26 cellular contexts compared by ENCODE assay signal in the genomic region with DNA sequence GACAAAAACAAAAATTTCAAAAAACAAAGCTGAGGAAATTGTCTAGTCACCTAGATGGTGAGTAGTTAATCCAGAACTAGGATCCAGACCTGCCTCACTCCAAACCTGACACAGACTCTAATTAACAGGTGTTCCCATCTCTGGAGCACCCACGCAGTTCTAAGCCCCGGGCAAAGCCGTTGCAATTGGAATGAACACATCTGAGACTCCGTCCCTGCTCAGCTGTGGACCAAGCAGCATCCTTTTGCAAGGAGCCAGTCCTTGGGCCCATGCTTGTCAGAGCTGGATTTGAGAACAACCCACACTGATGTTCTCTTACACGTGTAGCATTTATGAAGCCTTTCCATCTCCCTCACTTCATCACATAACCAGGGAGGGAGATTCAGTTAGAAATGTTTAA. TPM values are rescaled to one million over a fixed set of nuclear protein-coding genes. Genes with fewer than 3 reads are reported as not detected.
DNase-seq lines count a peak whose midpoint lies in the region; ATAC-seq and TF ChIP-seq lines count a peak whose summit lies in the region.
"Had no signal": no experiment of that assay in that cellular context is flagged by ENCODE, and none has a peak within 500 bp of the region (broad histone marks: within the 10 kb centered on the region; RNA-seq: fewer than 3 reads in every experiment).

No MANE protein-coding gene starts in this region.

- no peaks in the 10 kb centered on the region for H3K9me3 Mint-ChIP-seq in osteocyte (ENCODE audit: unreplicated experiment)
- H3K9me3 Mint-ChIP-seq: naive thymus-derived CD8-positive, alpha-beta T cell; stimulated activated memory B cell treated with anti-CD40 and anti-IgM and Interleukin-4, amounts not matched to agents 10 μg/mL and 1 μg/mL and 100 μg/mL, for 72 hours had no signal

- H3K4me1 ChIP-seq in SK-N-SH (ENCODE audit: control insufficient read depth in 1 of 2, insufficient read depth in 2 of 2, low read depth in 1 of 2, low read length in 1 of 2) (peaks cover 0 to 40% of the 10 kb centered on the region in 2 experiments; a peak in 2 of 4 replicates), tibial artery (peaks cover 0 to 100% (median 68%) of the 10 kb centered on the region in 4 donors), mammary epithelial cell (ENCODE audit: insufficient read depth, low read length) (no peaks in the 10 kb centered on the region)
- H3K4me1 ChIP-seq: pancreas had no signal

- H3K4me3 Mint-ChIP-seq in osteocyte (ENCODE audit: unreplicated experiment), result no peak overlapping the region
- H3K4me3 Mint-ChIP-seq: CD4-positive, alpha-beta memory T cell; naive thymus-derived CD8-positive, alpha-beta T cell; stimulated activated memory B cell treated with anti-CD40 and anti-IgM and Interleukin-4, amounts not matched to agents 10 μg/mL and 1 μg/mL and 100 μg/mL, for 72 hours had no signal

- H3K79me2 ChIP-seq in SK-N-SH (ENCODE audit: insufficient read depth) (no peaks in the 10 kb centered on the region), mammary epithelial cell (ENCODE audit: insufficient read depth, low read length) (no peaks in the 10 kb centered on the region)

- CTCF ChIA-PET in SK-N-SH (lab: Yijun Ruan, JAX), result interaction anchor here (1.1 to 2.2 kb wide), 4 partner anchors 41 to 114 kb away, joined by 3 to 15 read pairs (median 5); no protein-coding TSS in a partner anchor
- CTCF ChIA-PET in mammary epithelial cell (lab: Charles Lee; ENCODE audit: low non-redundant PET), result no interaction called here

- H3K9me3 ChIP-seq in SK-N-SH (no peaks in the 10 kb centered on the region), tibial artery (no peaks in the 10 kb centered on the region), mammary epithelial cell (replicated peaks; ENCODE audit: insufficient read depth, low read length) (no peaks in the 10 kb centered on the region)
- H3K9me3 ChIP-seq: adrenal gland, pancreas had no signal

- H3F3A ChIP-seq in SK-N-SH (replicated peaks; ENCODE audit: insufficient read depth), result no peaks in the 10 kb centered on the region

- TF ChIP-seq EP300 in SK-N-SH (IDR thresholded peaks at IDR 0.05; ENCODE audit: borderline replicate concordance in 1 of 2, low read depth in 1 of 2, low read length in 1 of 2), result no peak

- H3K36me3 ChIP-seq in SK-N-SH (replicated peaks in 1 of 2; ENCODE audit: control insufficient read depth in 1 of 2, insufficient read depth in 2 of 2, low read length in 1 of 2), result peaks cover 0 to 32% of the 10 kb centered on the region in 2 experiments
- H3K36me3 ChIP-seq in tibial artery, result peaks cover 11 to 44% (median 18%) of the 10 kb centered on the region in 3 donors
- no peaks in the 10 kb centered on the region for H3K36me3 ChIP-seq in mammary epithelial cell (ENCODE audit: insufficient read depth, low read length)
- H3K36me3 ChIP-seq: adrenal gland had no signal

- WGBS in SK-N-SH (ENCODE audit: low lambda C conversion rate), result 85% methylated on average over 5 of the region's 5 CpGs
- WGBS in mammary epithelial cell (ENCODE audit: low coverage, missing lambda C conversion rate), result 59% methylated on average over 5 of the region's 5 CpGs

- H3K4me2 ChIP-seq in SK-N-SH (no peak overlapping the region), mammary epithelial cell (ENCODE audit: insufficient read depth, low read depth, low read length) (no peak overlapping the region)

- H3K36me3 Mint-ChIP-seq in osteocyte (ENCODE audit: unreplicated experiment), result peaks cover 42% of the 10 kb centered on the region
- H3K36me3 Mint-ChIP-seq: CD4-positive, alpha-beta memory T cell; naive thymus-derived CD8-positive, alpha-beta T cell had no signal

- no peaks in the 10 kb centered on the region for H3K27me3 Mint-ChIP-seq in osteocyte (ENCODE audit: unreplicated experiment)
- H3K27me3 Mint-ChIP-seq: stimulated activated memory B cell treated with anti-CD40 and anti-IgM and Interleukin-4, amounts not matched to agents 10 μg/mL and 1 μg/mL and 100 μg/mL, for 72 hours had no signal

- peak; percentile 16 for DNase-seq in SK-N-SH
- peak; percentile 66 for DNase-seq in coronary artery (ENCODE audit: low spot score)
- DNase-seq in osteocyte (ENCODE audit: extremely low spot score, unreplicated experiment), result no peak
- no peak for DNase-seq in tibial artery
- DNase-seq in NCI-H2171 (lab: John Stamatoyannopoulos, UW), result no peak
- DNase-seq in mammary epithelial cell, result no peak
- DNase-seq: 8988T; activated CD4-positive, alpha-beta T cell treated with anti-CD3 and anti-CD28 coated beads, Interleukin-2, amount 50 U/mL, for 48 hours; activated naive CD4-positive, alpha-beta T cell treated with Interleukin-2 at 50 U/mL for 16 hours; adrenal gland; brain microvascular endothelial cell; CD4-positive, alpha-beta memory T cell; effector memory CD4-positive, alpha-beta T cell; erythroblast; foreskin fibroblast; naive thymus-derived CD8-positive, alpha-beta T cell; NCI-H187 treated with DMSO at 0.1 percent for 48 hours; pancreas; SHP77 treated with DMSO at 0.1 percent for 48 hours; stimulated activated CD4-positive, alpha-beta T cell treated with anti-CD3 and anti-CD28 coated beads, Interleukin-4, amount 100 ng/mL, for 4 hours; T-helper 1 cell had no signal

- TF ChIP-seq RAD21 in SK-N-SH (IDR thresholded peaks at IDR 0.05; ENCODE audit: low read length), result no peak

- TF ChIP-seq CTCF in SK-N-SH (IDR thresholded peaks at IDR 0.05) (no peak), coronary artery (IDR thresholded peaks at IDR 0.05) (no peak), osteocyte (IDR thresholded peaks at IDR 0.05) (no peak), tibial artery (IDR thresholded peaks at IDR 0.05) (no peak), mammary epithelial cell (conservative IDR thresholded peaks at IDR 0.05 in 1 of 2, IDR thresholded peaks at IDR 0.05 in 1 of 2; ENCODE audit: extremely low read depth in 1 of 2, insufficient read depth in 1 of 2, low read depth in 1 of 2, low read length in 2 of 2) (no peak)

- intact Hi-C loops in tibial artery (cut with DNase I; ENCODE audit: low total_unique reads) (no loop called here), mammary epithelial cell (cut with micrococcal nuclease) (no loop called here)

- H3K4me3 ChIP-seq in SK-N-SH (ENCODE audit: low read depth in 2 of 2, low read length in 1 of 2) (no peak overlapping the region), coronary artery (no peak overlapping the region), tibial artery (no peak overlapping the region), mammary epithelial cell (replicated peaks in 1 of 3; ENCODE audit: insufficient read depth in 1 of 3, low read depth in 2 of 3, low read length in 3 of 3) (no peak overlapping the region)
- H3K4me3 ChIP-seq: adrenal gland, pancreas had no signal

- peak overlapping the region; percentile 94 for H3K27ac Mint-ChIP-seq in osteocyte (ENCODE audit: unreplicated experiment)
- H3K27ac Mint-ChIP-seq: CD4-positive, alpha-beta memory T cell; naive thymus-derived CD8-positive, alpha-beta T cell; stimulated activated memory B cell treated with anti-CD40 and anti-IgM and Interleukin-4, amounts not matched to agents 10 μg/mL and 1 μg/mL and 100 μg/mL, for 72 hours had no signal

- ATAC-seq in SK-N-SH treated with all-trans-retinoic acid at 6 μM for 48 hours, result no peak
- ATAC-seq in GM21423 (IDR thresholded peaks at IDR 0.05; ENCODE audit: unreplicated experiment), result no peak
- ATAC-seq: HCT116; naive thymus-derived CD8-positive, alpha-beta T cell; Panc1; stimulated activated memory B cell treated with anti-CD40 and anti-IgM and Interleukin-4, amounts not matched to agents 10 μg/mL and 1 μg/mL and 100 μg/mL, for 72 hours had no signal

- H2AFZ ChIP-seq in SK-N-SH (ENCODE audit: low read depth), result no peak overlapping the region
- no peak overlapping the region for H2AFZ ChIP-seq in mammary epithelial cell (ENCODE audit: low read depth, low read length)

- BruUV-seq in mammary epithelial cell (replicated peaks; lab: Mats Ljungman, UMichigan), result no TSS peak

- H3K27me3 ChIP-seq in SK-N-SH (ENCODE audit: insufficient read depth), result no peaks in the 10 kb centered on the region
- no peaks in the 10 kb centered on the region for H3K27me3 ChIP-seq in tibial artery
- H3K27me3 ChIP-seq in mammary epithelial cell (ENCODE audit: insufficient read depth, low read length), result no peaks in the 10 kb centered on the region
- H3K27me3 ChIP-seq: adrenal gland, brain microvascular endothelial cell, pancreas had no signal

- dilution Hi-C loops in mammary epithelial cell (cut with HindIII; ENCODE audit: low sequenced_read_pairs), result no loop called here

- H3K4me1 Mint-ChIP-seq in osteocyte (ENCODE audit: unreplicated experiment), result peaks cover 57% of the 10 kb centered on the region
- H3K4me1 Mint-ChIP-seq: CD4-positive, alpha-beta memory T cell; naive thymus-derived CD8-positive, alpha-beta T cell; stimulated activated memory B cell treated with anti-CD40 and anti-IgM and Interleukin-4, amounts not matched to agents 10 μg/mL and 1 μg/mL and 100 μg/mL, for 72 hours had no signal

- H3K9me2 ChIP-seq in SK-N-SH, result no peaks in the 10 kb centered on the region

- H4K20me1 ChIP-seq in SK-N-SH (ENCODE audit: insufficient read depth), result no peaks in the 10 kb centered on the region
- no peaks in the 10 kb centered on the region for H4K20me1 ChIP-seq in mammary epithelial cell (ENCODE audit: insufficient read depth, low read length)

- H3K9ac ChIP-seq in SK-N-SH (no peak overlapping the region), mammary epithelial cell (ENCODE audit: insufficient read depth, low read length) (no peak overlapping the region)

- in situ Hi-C loops in mammary epithelial cell (cut with MboI; ENCODE audit: low sequenced_read_pairs in 2 of 2), result no loop called here

- POLR2A ChIA-PET in SK-N-SH (lab: Yijun Ruan, JAX), result no interaction called here

- H3K27ac ChIP-seq in SK-N-SH (ENCODE audit: low read depth in 2 of 2, low read length in 1 of 2) (peak overlapping the region in 1 of 2 experiments; percentile 94; a peak in 2 of 4 replicates), coronary artery (peak overlapping the region; percentile 58 to 83), tibial artery (peak overlapping the region; percentile 76 to 81), mammary epithelial cell (ENCODE audit: insufficient read depth, low read depth, low read length) (no peak overlapping the region)
- H3K27ac ChIP-seq: pancreas had no signal

RNA-seq across cellular contexts. Expression of gene LMCD1, which starts 54.8 kb away (rescaled TPM):
- 23.6 and 26.5 TPM in 2 replicates for polyA plus RNA-seq in SK-N-SH (2012; rRNA removed)
- polyA plus RNA-seq in SK-N-SH (2012; cell fraction: cytosol; rRNA removed), result 19.2 and 20.3 TPM in 2 replicates
- 34.5 and 40.1 TPM in 2 replicates for polyA plus RNA-seq in SK-N-SH (2012; cell fraction: nucleus; rRNA removed)
- 135 and 136 TPM in 2 replicates for total RNA-seq in osteocyte
- 1 to 10 TPM; 1.9 to 4.5 TPM for total RNA-seq in mammary epithelial cell
- 4.4 TPM for polyA plus RNA-seq in mammary epithelial cell
- polyA minus RNA-seq in mammary epithelial cell, result 6.4 TPM
- total RNA-seq: naive thymus-derived CD8-positive, alpha-beta T cell had no signal

Comparison
In these comparisons a context has a peak if more than half of its experiments do, and no peak if none do; other contexts are left out.
1. DNase-seq: peak in SK-N-SH (single experiment) and coronary artery (single experiment); none in osteocyte (single experiment), tibial artery (0 of 2), NCI-H2171 (single experiment) and mammary epithelial cell (single experiment).
2. RNA of gene LMCD1, which starts 54.8 kb away (total RNA-seq): 135 to 136 TPM in osteocyte; 1.9 to 4.5 TPM in mammary epithelial cell; every median in the first group is over 10 times any median in the second.